Comparison of ENCODE assay signal across 11 cellular contexts in genomic region chr10:20855398-20856038, GRCh38. TPM values are rescaled to one million over a fixed set of nuclear protein-coding genes. Genes with fewer than 3 reads are reported as not detected.
DNase-seq lines count a peak whose midpoint lies in the region; ATAC-seq, FAIRE-seq and TF ChIP-seq lines count a peak whose summit lies in the region.
"Had no signal": no experiment of that assay in that cellular context is flagged by ENCODE, and none has a peak within 500 bp of the region (broad histone marks: within the 10 kb centered on the region; RNA-seq: fewer than 3 reads in every experiment).

No MANE protein-coding gene starts in this region.

- H2AFZ ChIP-seq in H1 (ENCODE audit: low read length) = no peak overlapping the region

- no peak overlapping the region for H3K4me2 ChIP-seq in H1 (ENCODE audit: insufficient read depth in 1 of 2, low read depth in 2 of 2, low read length in 2 of 2)
- H3K4me2 ChIP-seq: BLaER1 had no signal

- no peak overlapping the region for H3K14ac ChIP-seq in H1 (ENCODE audit: insufficient read length)

- no peak overlapping the region for H4K91ac ChIP-seq in H1 (replicated peaks; ENCODE audit: insufficient read length, low read length)

- CTCF ChIA-PET in H1 (lab: Charles Lee; ENCODE audit: partially characterized antibody) = interaction anchor here (0.6 to 1.7 kb wide), 11 partner anchors 9 to 1967 kb away, joined by 3 to 6 read pairs (median 3); no protein-coding TSS in a partner anchor

- H3K18ac ChIP-seq in H1 (ENCODE audit: extremely low read depth, low read length) = no peak overlapping the region

- no peak for TF ChIP-seq EP300 in H1 (IDR thresholded peaks at IDR 0.05; ENCODE audit: borderline replicate concordance in 1 of 2, low read depth in 2 of 2, low read length in 2 of 2)

- H4K5ac ChIP-seq in H1 (ENCODE audit: insufficient read length, low read depth, low read length) = no peak overlapping the region

- H3K79me2 ChIP-seq in H1 (ENCODE audit: control insufficient read depth in 1 of 2, insufficient read depth in 2 of 2, low read length in 2 of 2) = no peaks in the 10 kb centered on the region

- H3K79me1 ChIP-seq in H1 (ENCODE audit: low read depth, low read length) = no peaks in the 10 kb centered on the region

- no peaks in the 10 kb centered on the region; the same call in 1 of the 2 replicates for H3K23me2 ChIP-seq in H1 (ENCODE audit: low read depth, low read length)

- peak in 2 of 3 experiments; percentile 12 to 20; a peak in 2 of 4 replicates for TF ChIP-seq CTCF in H1 (IDR thresholded peaks at IDR 0.05; ENCODE audit: control extremely low read depth in 1 of 3, insufficient read depth in 1 of 3, low read depth in 1 of 3, low read length in 3 of 3)

- H3K9ac ChIP-seq in H1 (replicated peaks in 1 of 4; ENCODE audit: extremely low read depth in 1 of 4, low read depth in 3 of 4, low read length in 3 of 4) = no peak overlapping the region
- H3K9ac ChIP-seq: BLaER1 had no signal

- H2BK5ac ChIP-seq in H1 (ENCODE audit: low read depth, low read length) = no peak overlapping the region

- no peak overlapping the region for H2BK120ac ChIP-seq in H1 (replicated peaks; ENCODE audit: low read depth, low read length)

- no peaks in the 10 kb centered on the region for H3K36me3 ChIP-seq in H1 (ENCODE audit: control insufficient read depth in 2 of 4, insufficient read depth in 4 of 4, low read length in 3 of 4)
- H3K36me3 ChIP-seq: BLaER1, SJSA1 had no signal

- H3K23ac ChIP-seq in H1 (ENCODE audit: insufficient read length) = no peak overlapping the region

- H3K56ac ChIP-seq in H1 (replicated peaks; ENCODE audit: insufficient read length, low read depth, low read length) = no peak overlapping the region

- POLR2A ChIA-PET in H1 (lab: Charles Lee; ENCODE audit: partially characterized antibody) = no interaction called here

- no peak overlapping the region for H2BK12ac ChIP-seq in H1 (ENCODE audit: low read depth, low read length)

- 65% methylated on average over 5 of the region's 5 CpGs; no CpG with 5 or more reads in 1 of the 2 experiments for WGBS in H1 (ENCODE audit: extremely low coverage in 1 of 2, insufficient coverage in 1 of 2, insufficient read length in 1 of 2, insufficient replicate concordance in 2 of 2, low coverage in 1 of 2, low lambda C conversion rate in 2 of 2, missing lambda C conversion rate in 1 of 2), 2 experiments

- no peak overlapping the region for H3K4ac ChIP-seq in H1 (replicated peaks; ENCODE audit: insufficient read length, low read depth, low read length)

- H3K27me3 ChIP-seq in H1 (replicated peaks in 1 of 4; ENCODE audit: control insufficient read depth in 3 of 4, extremely low read depth in 1 of 4, insufficient read depth in 3 of 4, low read length in 3 of 4) = no peaks in the 10 kb centered on the region
- H3K27me3 ChIP-seq: BLaER1, SJSA1 had no signal

- no peak for FAIRE-seq in H1 (lab: Jason Lieb, UNC)

- H2AK5ac ChIP-seq in H1 (ENCODE audit: low read depth, low read length) = no peak overlapping the region

- no peak for ATAC-seq in GM19463 (IDR thresholded peaks at IDR 0.05; ENCODE audit: unreplicated experiment)

- no peaks in the 10 kb centered on the region for H4K20me1 ChIP-seq in H1 (replicated peaks in 1 of 2; ENCODE audit: control insufficient read depth in 1 of 2, insufficient read depth in 2 of 2, low read length in 2 of 2)
- H4K20me1 ChIP-seq: BLaER1 had no signal

- no peak overlapping the region for H2BK20ac ChIP-seq in H1 (ENCODE audit: low read length)

- 0 out of 4 replicates have a peak, but pooled peaks cover 0 to 2% of the 10 kb centered on the region in 2 experiments for H3K9me3 ChIP-seq in H1 (ENCODE audit: insufficient read depth in 2 of 2, low read depth in 1 of 2, low read length in 1 of 2)
- H3K9me3 ChIP-seq: BLaER1, SJSA1 had no signal

- peak; percentile 55 to 70 for TF ChIP-seq RAD21 in H1 (IDR thresholded peaks at IDR 0.05 in 1 of 2, conservative IDR thresholded peaks at IDR 0.05 in 1 of 2; ENCODE audit: low read depth in 2 of 2, low read length in 2 of 2)

- DNase-seq in NCI-H146 (lab: John Stamatoyannopoulos, UW) (peak; percentile 32), NCI-H146 treated with DMSO at 0.1 percent for 48 hours (lab: John Stamatoyannopoulos, UW; ENCODE audit: unreplicated experiment) (no peak), NCI-H2227 (lab: John Stamatoyannopoulos, UW; ENCODE audit: unreplicated experiment) (peak; percentile 6), H1 (ENCODE audit: low read depth in 1 of 2, low spot score in 2 of 2) (no peak), renal cortical epithelial cell (ENCODE audit: low read depth) (peak; percentile 37)
- DNase-seq in activated naive CD4-positive, alpha-beta T cell treated with Interleukin-2 at 50 U/mL for 16 hours = no peak
- no peak for DNase-seq in stimulated activated CD4-positive, alpha-beta T cell treated with anti-CD3 and anti-CD28 coated beads, Interleukin-12 subunit alpha, Interleukin-12 subunit beta, amount 100 ng/mL, for 4 hours
- DNase-seq: naive B cell had no signal

- no peak overlapping the region for H3K27ac ChIP-seq in H1 (ENCODE audit: low read depth, low read length)
- H3K27ac ChIP-seq: BLaER1, SJSA1 had no signal

- TF ChIP-seq POLR2A in H1 (IDR thresholded peaks at IDR 0.05; ENCODE audit: control extremely low read depth in 1 of 2, low read depth in 2 of 2, low read length in 2 of 2) = no peak

- no peak overlapping the region for H4K8ac ChIP-seq in H1 (ENCODE audit: extremely low read depth, insufficient read depth, low read length)

- no peak overlapping the region for H2BK15ac ChIP-seq in H1 (ENCODE audit: low read length)

- H3K4me3 ChIP-seq in H1 (ENCODE audit: extremely low read depth in 1 of 4, insufficient read depth in 2 of 4, low read depth in 3 of 4, low read length in 4 of 4) = no peak overlapping the region
- H3K4me3 ChIP-seq: BLaER1, SJSA1 had no signal

- H3K4me1 ChIP-seq in H1 (replicated peaks in 1 of 4; ENCODE audit: control insufficient read depth in 3 of 4, insufficient read depth in 4 of 4, low read length in 3 of 4) = no peaks in the 10 kb centered on the region
- H3K4me1 ChIP-seq: BLaER1, SJSA1 had no signal

TF ChIP-seq in H1, 55 proteins besides CTCF, POLR2A, EP300 and RAD21:
- TF ChIP-seq TBP (IDR thresholded peaks at IDR 0.05; ENCODE audit: low read depth, low read length) (no peak), TEAD4 (IDR thresholded peaks at IDR 0.05; ENCODE audit: low read depth, low read length) (no peak), ZNF274 (IDR thresholded peaks at IDR 0.05; ENCODE audit: borderline replicate concordance, extremely low read depth, low read length) (no peak)
TF ChIP-seq in H1: peak in this region for 0.

RNA-seq across cellular contexts. Expression of gene NEBL, which starts 41.6 kb away (rescaled TPM):
- 10.5 TPM in 2 replicates for total RNA-seq in H1 (2021; fragmentation: NEBNext Ultra II Directional; extraction: Animal tissue kit (Norgen Biotek cat#: 25700))
- polyA plus RNA-seq in H1 (2011; rRNA removed) = 4.7 and 7.5 TPM in 2 replicates
- 7.9 TPM for polyA plus RNA-seq in H1 (2011; cell fraction: cytosol; rRNA removed)
- polyA plus RNA-seq in H1 (2011; cell fraction: nucleus; rRNA removed) = 12.0 TPM
- 5.3 to 7.8 TPM (median 6.0 TPM) in 4 replicates for polyA plus RNA-seq in H1 (2012, experiment 1 of 2)
- 0.46 TPM for polyA plus RNA-seq in H1 (2012, experiment 2 of 2)
- 7.6 TPM for polyA plus RNA-seq in H1 (2013, experiment 1 of 2)
- 8.1 TPM for polyA plus RNA-seq in H1 (2013, experiment 2 of 2)
- polyA minus RNA-seq in H1 (2011; rRNA and poly(A)+ RNA removed) = 24.5 and 43.9 TPM in 2 replicates
- 10.2 TPM for polyA minus RNA-seq in H1 (2011; cell fraction: cytosol; rRNA and poly(A)+ RNA removed)
- polyA minus RNA-seq in H1 (2011; cell fraction: nucleus; rRNA and poly(A)+ RNA removed) = 55.6 TPM
- total RNA-seq in renal cortical epithelial cell = 3.3 and 25.9 TPM in 2 replicates

Comparison
In these comparisons a context has a peak if more than half of its experiments do, and no peak if none do; other contexts are left out.
1. DNase-seq: peak in NCI-H146 (single experiment), NCI-H2227 (single experiment) and renal cortical epithelial cell (single experiment); none in NCI-H146 treated with DMSO at 0.1 percent for 48 hours (single experiment), H1 (0 of 2), activated naive CD4-positive, alpha-beta T cell treated with Interleukin-2 at 50 U/mL for 16 hours (single experiment) and stimulated activated CD4-positive, alpha-beta T cell treated with anti-CD3 and anti-CD28 coated beads, Interleukin-12 subunit alpha, Interleukin-12 subunit beta, amount 100 ng/mL, for 4 hours (single experiment).